Comparison of ENCODE assay signal across 1 cellular context in the genomic region with DNA sequence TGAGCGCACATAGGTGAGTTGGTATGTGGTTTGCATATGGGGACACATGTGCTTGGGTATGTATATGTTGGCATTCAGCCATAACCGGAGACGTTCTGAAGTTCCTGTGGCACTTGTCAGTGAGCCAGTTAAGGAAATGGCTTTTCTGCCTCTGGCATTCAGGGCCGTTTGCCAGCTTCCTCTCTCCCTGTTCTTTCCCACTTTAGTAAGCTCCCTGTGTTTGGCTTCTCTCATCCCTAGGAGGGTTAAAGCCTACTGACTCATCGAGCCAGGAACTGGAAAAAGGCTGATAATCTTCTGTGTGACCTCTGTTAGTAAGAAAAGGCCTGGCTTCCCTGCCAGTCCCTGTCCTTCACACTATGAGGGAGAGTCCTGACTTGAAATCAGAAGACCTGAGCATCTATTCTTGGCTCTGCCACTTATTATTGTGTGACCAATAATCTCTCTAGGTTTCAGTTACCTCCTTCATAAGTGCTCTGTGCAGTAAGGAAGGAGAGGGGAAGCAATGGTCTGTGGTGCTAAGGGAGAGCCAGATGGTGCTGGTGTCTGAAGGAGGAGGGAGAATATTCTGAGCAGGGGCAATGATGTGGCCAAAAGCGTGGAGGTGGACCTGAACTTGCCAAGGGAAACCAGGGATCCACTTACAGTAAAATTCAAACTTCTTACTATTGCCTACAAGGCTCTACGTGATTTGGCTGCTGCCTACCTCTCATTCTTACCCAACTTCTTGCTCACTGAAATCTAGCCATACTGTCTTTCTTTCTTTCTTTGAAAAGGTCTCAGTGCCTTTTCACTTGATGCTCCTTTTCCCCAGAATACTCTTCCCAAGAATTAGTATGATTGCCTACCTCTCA.
TF ChIP-seq lines count a peak whose summit lies in the region.

No MANE protein-coding gene starts in this region.

TF ChIP-seq in HepG2, 621 proteins besides CTCF, POLR2A, EP300 and RAD21:
- TF ChIP-seq ZNF605 (CRISPR knock-in tag; IDR thresholded peaks at IDR 0.05) (0 out of 2 replicates have a peak, but pooled peaks have one; percentile 33), KMT2B (CRISPR knock-in tag; IDR thresholded peaks at IDR 0.05) (no peak), ZNF30 (CRISPR knock-in tag; IDR thresholded peaks at IDR 0.05) (no peak), ZNF24 (IDR thresholded peaks at IDR 0.05) (no peak), ZBTB7A (CRISPR knock-in tag; IDR thresholded peaks at IDR 0.05) (no peak), SRSF1 (optimal IDR thresholded peaks at IDR 0.05; ENCODE audit: low read depth, low read length) (no peak), SIX1 (CRISPR knock-in tag; IDR thresholded peaks at IDR 0.05; ENCODE audit: borderline replicate concordance) (no peak), TEAD2 (CRISPR knock-in tag; IDR thresholded peaks at IDR 0.05) (no peak), DMAP1 (CRISPR knock-in tag; IDR thresholded peaks at IDR 0.05) (no peak), SRF (IDR thresholded peaks at IDR 0.05; ENCODE audit: low read depth, low read length) (no peak), EED (CRISPR knock-in tag; IDR thresholded peaks at IDR 0.05) (no peak), ZNF672 (CRISPR knock-in tag; IDR thresholded peaks at IDR 0.05) (no peak), ZNF501 (CRISPR knock-in tag; IDR thresholded peaks at IDR 0.05) (0 out of 2 replicates have a peak, but pooled peaks have one; percentile 24), MIER3 (CRISPR knock-in tag; IDR thresholded peaks at IDR 0.05; ENCODE audit: borderline replicate concordance) (no peak), MXD4 (CRISPR knock-in tag; IDR thresholded peaks at IDR 0.05) (no peak)
